8 cellular contexts compared by ENCODE assay signal in the genomic region with DNA sequence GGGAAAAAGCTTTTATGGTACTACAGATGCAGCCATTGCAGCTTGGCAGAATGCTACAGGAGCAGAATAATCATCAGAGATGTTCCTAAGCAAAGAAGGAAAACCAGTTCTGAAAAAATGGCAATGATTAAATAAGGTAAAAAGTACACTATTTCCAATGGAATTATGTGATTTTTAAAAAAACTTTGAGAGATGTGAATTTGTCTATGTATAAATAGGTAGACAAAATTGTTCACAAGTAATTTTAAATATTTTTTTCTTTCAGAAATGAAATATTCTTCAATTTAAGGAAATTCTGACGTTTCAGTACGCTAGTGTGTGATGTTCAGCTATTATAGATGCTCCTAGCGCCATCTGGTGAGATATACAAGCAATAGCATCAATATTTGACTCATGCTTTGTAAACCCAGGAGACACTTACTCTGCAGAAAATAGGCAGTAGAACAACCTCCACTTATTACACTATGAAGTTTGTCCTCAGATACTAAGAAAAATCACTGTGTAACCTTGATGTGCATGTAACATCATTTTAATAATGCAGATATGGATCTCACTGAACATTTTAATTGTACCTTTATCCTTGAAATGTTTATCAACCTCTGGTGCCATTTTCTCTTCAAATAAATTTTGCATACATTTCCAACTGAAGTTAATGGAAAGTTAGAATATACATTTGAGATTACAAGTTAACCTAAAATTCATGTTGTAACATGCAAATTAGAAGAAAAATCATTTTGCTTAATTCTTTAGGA.
DNase-seq lines count a peak whose midpoint lies in the region; ATAC-seq, FAIRE-seq and TF ChIP-seq lines count a peak whose summit lies in the region.

No MANE protein-coding gene starts in this region.

- DNase-seq in D341Med (ENCODE audit: low spot score) (peak; percentile 47), GM19240 (ENCODE audit: insufficient read length, low spot score) (peak; percentile 18), NCI-H2196 treated with DMSO at 0.1 percent for 48 hours (lab: John Stamatoyannopoulos, UW; ENCODE audit: unreplicated experiment) (peak; percentile 54), astrocyte (ENCODE audit: low read depth) (peak; percentile 45), hepatocyte (ENCODE audit: low spot score) (peak; percentile 83), ecto neural progenitor cell (ENCODE audit: low spot score) (no peak)
- DNase-seq in stimulated activated effector memory CD8-positive, alpha-beta T cell treated with anti-CD3 and anti-CD28 coated beads, Interleukin-12 subunit alpha, Interleukin-12 subunit beta, amount 100 ng/mL, for 72 hours (ENCODE audit: low spot score in 2 of 2), result no peak

- H3K9ac ChIP-seq in astrocyte (ENCODE audit: low read length), result no peak overlapping the region

- no peak overlapping the region for H3K27ac ChIP-seq in astrocyte (ENCODE audit: low read depth, low read length)
- peak overlapping the region; percentile 3 for H3K27ac ChIP-seq in hepatocyte

- H3K4me3 Mint-ChIP-seq in astrocyte (ENCODE audit: unreplicated experiment), result no peak overlapping the region
- H3K4me3 Mint-ChIP-seq in stimulated activated effector memory CD8-positive, alpha-beta T cell treated with anti-CD3 and anti-CD28 coated beads, Interleukin-12 subunit alpha, Interleukin-12 subunit beta, amount 100 ng/mL, for 72 hours, result no peak overlapping the region

- ATAC-seq in HG03175 (IDR thresholded peaks at IDR 0.05; ENCODE audit: unreplicated experiment), result peak; percentile 80
- peak; percentile 74 for ATAC-seq in stimulated activated effector memory CD8-positive, alpha-beta T cell treated with anti-CD3 and anti-CD28 coated beads, Interleukin-12 subunit alpha, Interleukin-12 subunit beta, amount 100 ng/mL, for 72 hours

- H3K9me3 Mint-ChIP-seq in astrocyte (ENCODE audit: unreplicated experiment), result peaks cover 2% of the 10 kb centered on the region
- H3K9me3 Mint-ChIP-seq in stimulated activated effector memory CD8-positive, alpha-beta T cell treated with anti-CD3 and anti-CD28 coated beads, Interleukin-12 subunit alpha, Interleukin-12 subunit beta, amount 100 ng/mL, for 72 hours, result peaks cover 2% of the 10 kb centered on the region

- no peaks in the 10 kb centered on the region for H3K9me2 ChIP-seq in hepatocyte (replicated peaks; ENCODE audit: insufficient read depth)

- H3K9me3 ChIP-seq in astrocyte (ENCODE audit: insufficient read depth, low read depth, low read length) (no peaks in the 10 kb centered on the region), hepatocyte (ENCODE audit: low read depth) (no peaks in the 10 kb centered on the region)

- TF ChIP-seq CTCF in astrocyte (IDR thresholded peaks at IDR 0.05; ENCODE audit: insufficient read depth, low read depth, low read length) (peak; percentile 83), hepatocyte (IDR thresholded peaks at IDR 0.05; ENCODE audit: poor library complexity) (peak; percentile 83)

- no peaks in the 10 kb centered on the region for H3K79me2 ChIP-seq in astrocyte (ENCODE audit: insufficient read depth, low read length)
- no peaks in the 10 kb centered on the region for H3K79me2 ChIP-seq in hepatocyte

- H3K36me3 Mint-ChIP-seq in astrocyte (ENCODE audit: low read depth, unreplicated experiment), result no peaks in the 10 kb centered on the region
- H3K36me3 Mint-ChIP-seq in stimulated activated effector memory CD8-positive, alpha-beta T cell treated with anti-CD3 and anti-CD28 coated beads, Interleukin-12 subunit alpha, Interleukin-12 subunit beta, amount 100 ng/mL, for 72 hours, result peaks cover 11% of the 10 kb centered on the region

- H3K27me3 Mint-ChIP-seq in astrocyte (ENCODE audit: low read depth, unreplicated experiment), result no peaks in the 10 kb centered on the region

- no peaks in the 10 kb centered on the region for H3K27me3 ChIP-seq in astrocyte (ENCODE audit: insufficient read depth, low read length)
- no peaks in the 10 kb centered on the region for H3K27me3 ChIP-seq in hepatocyte

- H3K36me3 ChIP-seq in astrocyte (ENCODE audit: insufficient read depth, low read length) (no peaks in the 10 kb centered on the region), hepatocyte (replicated peaks; ENCODE audit: insufficient read depth, low read depth) (no peaks in the 10 kb centered on the region)

- H3K4me1 ChIP-seq in astrocyte (ENCODE audit: insufficient read depth, low read length), result peaks cover 10% of the 10 kb centered on the region
- peaks cover 10% of the 10 kb centered on the region for H3K4me1 ChIP-seq in hepatocyte (ENCODE audit: insufficient read depth)

- WGBS in hepatocyte (ENCODE audit: low lambda C conversion rate, missing lambda C conversion rate), result 0% methylated on average over 3 of the region's 3 CpGs

- peak overlapping the region; percentile 0 for H3K4me2 ChIP-seq in astrocyte (ENCODE audit: low read length)
- H3K4me2 ChIP-seq in hepatocyte, result peak overlapping the region; percentile 57

- H2AFZ ChIP-seq in astrocyte (ENCODE audit: low read depth, low read length) (no peak overlapping the region), hepatocyte (peak overlapping the region; percentile 0)

- H3K4me3 ChIP-seq in astrocyte (ENCODE audit: insufficient read depth, low read depth, low read length) (no peak overlapping the region), hepatocyte (no peak overlapping the region)

- peaks cover 16% of the 10 kb centered on the region for H3K4me1 Mint-ChIP-seq in astrocyte (ENCODE audit: low read depth, unreplicated experiment)
- H3K4me1 Mint-ChIP-seq in stimulated activated effector memory CD8-positive, alpha-beta T cell treated with anti-CD3 and anti-CD28 coated beads, Interleukin-12 subunit alpha, Interleukin-12 subunit beta, amount 100 ng/mL, for 72 hours, result peaks cover 32% of the 10 kb centered on the region

- no peaks in the 10 kb centered on the region for H4K20me1 ChIP-seq in astrocyte (ENCODE audit: insufficient read depth, low read length)
- no peaks in the 10 kb centered on the region for H4K20me1 ChIP-seq in hepatocyte (ENCODE audit: insufficient read depth, poor library complexity, severe bottlenecking)

- no peak overlapping the region for H3K27ac Mint-ChIP-seq in astrocyte (ENCODE audit: unreplicated experiment)
- H3K27ac Mint-ChIP-seq in stimulated activated effector memory CD8-positive, alpha-beta T cell treated with anti-CD3 and anti-CD28 coated beads, Interleukin-12 subunit alpha, Interleukin-12 subunit beta, amount 100 ng/mL, for 72 hours, result no peak overlapping the region

- FAIRE-seq in astrocyte (lab: Jason Lieb, UNC), result peak; percentile 81

Comparison
In these comparisons a context has a peak if more than half of its experiments do, and no peak if none do; other contexts are left out.
1. DNase-seq: peak in D341Med (single experiment), GM19240 (single experiment), NCI-H2196 treated with DMSO at 0.1 percent for 48 hours (single experiment), astrocyte (single experiment) and hepatocyte (single experiment); none in stimulated activated effector memory CD8-positive, alpha-beta T cell treated with anti-CD3 and anti-CD28 coated beads, Interleukin-12 subunit alpha, Interleukin-12 subunit beta, amount 100 ng/mL, for 72 hours (0 of 2) and ecto neural progenitor cell (single experiment).